ENCODE assay signal across 8 cellular contexts in genomic region chr1:32650157-32650751, GRCh38. TPM values are rescaled to one million over a fixed set of nuclear protein-coding genes. Genes with fewer than 3 reads are reported as not detected.
A peak's percentile ranks its signal among the peaks of the same experiment; 100 is the strongest.
DNase-seq lines count a peak whose midpoint lies in the region; ATAC-seq, FAIRE-seq and TF ChIP-seq lines count a peak whose summit lies in the region.

Gene ZBTB8OS (minus strand): TSS chr1:32650550. CDS start chr1:32650529, 21 bp downstream.

- dilution Hi-C loops in endothelial cell of umbilical vein (cut with MboI; ENCODE audit: extremely low pct_ligation_motif_present, low sequenced_read_pairs), result no loop called here

- ATAC-seq in GM21381 (IDR thresholded peaks at IDR 0.05; ENCODE audit: unreplicated experiment), result peak; percentile 57

- H3K9me2 ChIP-seq in OCI-LY1 (ENCODE audit: low read depth, low read length), result no peaks in the 10 kb centered on the region

- H2AFZ ChIP-seq in OCI-LY1 (ENCODE audit: low read length) (no peak within 1 kb of the TSS), endothelial cell of umbilical vein (ENCODE audit: low read depth, low read length) (peak within 1 kb of the TSS; percentile 73)

- no peak for TF ChIP-seq CTCF in OCI-LY1 (IDR thresholded peaks at IDR 0.05; ENCODE audit: low read length)
- TF ChIP-seq CTCF in endothelial cell of umbilical vein (IDR thresholded peaks at IDR 0.05; ENCODE audit: extremely low read depth in 1 of 2, insufficient read depth in 1 of 2, low read depth in 1 of 2, low read length in 2 of 2), result no peak

- no peaks in the 10 kb centered on the region for H3K27me3 ChIP-seq in HUES64 (ENCODE audit: insufficient read depth, low read length)
- H3K27me3 ChIP-seq in OCI-LY1 (ENCODE audit: insufficient read depth, low read length), result no peaks in the 10 kb centered on the region
- no peaks in the 10 kb centered on the region for H3K27me3 ChIP-seq in endothelial cell of umbilical vein (ENCODE audit: control insufficient read depth in 2 of 2, insufficient read depth in 2 of 2, low read length in 2 of 2)

- peaks cover 15% of the 10 kb centered on the region for H3K4me1 ChIP-seq in HUES64 (ENCODE audit: insufficient read depth, low read length)
- H3K4me1 ChIP-seq in OCI-LY1 (ENCODE audit: insufficient read depth, low read length, severe bottlenecking), result peaks cover 57% of the 10 kb centered on the region
- peaks cover 18% of the 10 kb centered on the region for H3K4me1 ChIP-seq in endothelial cell of umbilical vein (ENCODE audit: control insufficient read depth, extremely low read depth, insufficient read depth, low read length)

- WGBS in HUES64, result under 1% methylated on average over 24 of the region's 24 CpGs

- H4K20me1 ChIP-seq in OCI-LY1 (ENCODE audit: insufficient read depth, low read length) (no peaks in the 10 kb centered on the region), endothelial cell of umbilical vein (replicated peaks; ENCODE audit: control insufficient read depth, extremely low read depth, insufficient read depth, low read length) (no peaks in the 10 kb centered on the region)

- DNase-seq in COR-L47 (lab: John Stamatoyannopoulos, UW) (peak; percentile 94), endothelial cell of umbilical vein (ENCODE audit: low read depth, low spot score) (peak; percentile 95), midbrain (lab: John Stamatoyannopoulos, UW) (peak; percentile 94)
- DNase-seq in activated CD8-positive, alpha-beta memory T cell treated with anti-CD3 and anti-CD28 coated beads, Interleukin-2, amount 50 U/mL, for 4 hours, result peak; percentile 82
- peak; percentile 63 to 76 for DNase-seq in stimulated activated CD8-positive, alpha-beta memory T cell treated with anti-CD3 and anti-CD28 coated beads, Interleukin-2, amount 100 ng/mL, for 1 hour (ENCODE audit: low read depth in 2 of 2)

- peaks cover 57% of the 10 kb centered on the region for H3K79me2 ChIP-seq in OCI-LY1 (ENCODE audit: insufficient read depth, low read length)
- H3K79me2 ChIP-seq in endothelial cell of umbilical vein (ENCODE audit: control insufficient read depth, insufficient read depth, low read length), result peaks cover 62% of the 10 kb centered on the region

- no peaks in the 10 kb centered on the region for H3F3A ChIP-seq in OCI-LY1 (ENCODE audit: insufficient read depth, low read length)

- no peaks in the 10 kb centered on the region for H3K9me3 ChIP-seq in HUES64 (ENCODE audit: insufficient read depth, low read depth, low read length)
- no peaks in the 10 kb centered on the region for H3K9me3 ChIP-seq in OCI-LY1 (ENCODE audit: low read length)
- no peaks in the 10 kb centered on the region for H3K9me3 ChIP-seq in endothelial cell of umbilical vein (replicated peaks; ENCODE audit: control insufficient read depth, insufficient read depth, low read length)

- peak within 1 kb of the TSS; percentile 99 for H3K9ac ChIP-seq in HUES64 (ENCODE audit: low read depth, low read length)
- H3K9ac ChIP-seq in OCI-LY1 (ENCODE audit: low read length), result peak within 1 kb of the TSS; percentile 98
- peak within 1 kb of the TSS; percentile 96 for H3K9ac ChIP-seq in endothelial cell of umbilical vein (replicated peaks; ENCODE audit: extremely low read depth, insufficient read depth, low read length)

- POLR2A ChIA-PET in endothelial cell of umbilical vein (lab: Charles Lee), result interaction anchor here (0.8 kb wide), 2 partner anchors 18 to 314 kb away, joined by 3 read pairs; partner anchors contain the start of gene MARCKSL1

- H3K4me3 ChIP-seq in HUES64 (ENCODE audit: low read length), result peak within 1 kb of the TSS; percentile 85
- peak within 1 kb of the TSS; percentile 98 for H3K4me3 ChIP-seq in OCI-LY1 (ENCODE audit: low read depth, low read length, poor library complexity, severe bottlenecking)
- H3K4me3 ChIP-seq in endothelial cell of umbilical vein (replicated peaks in 1 of 3; ENCODE audit: insufficient read depth in 1 of 3, low read depth in 1 of 3, low read length in 3 of 3), result peak within 1 kb of the TSS; percentile 65 to 90 (median 68)

- H3K4me2 ChIP-seq in OCI-LY1 (ENCODE audit: low read length), result peak within 1 kb of the TSS; percentile 93
- peak within 1 kb of the TSS; percentile 87 for H3K4me2 ChIP-seq in endothelial cell of umbilical vein (ENCODE audit: insufficient read depth, low read length)

- CTCF ChIA-PET in endothelial cell of umbilical vein (lab: Charles Lee), result interaction anchor here (1.1 to 1.5 kb wide), 2 partner anchors 10 to 130 kb away, joined by 3 to 12 read pairs; no protein-coding TSS in a partner anchor

- H3K27ac ChIP-seq in HUES64 (ENCODE audit: low read depth, low read length) (peak within 1 kb of the TSS; percentile 99), OCI-LY1 (ENCODE audit: low read depth, low read length, poor library complexity, severe bottlenecking) (peak within 1 kb of the TSS; percentile 98), endothelial cell of umbilical vein (ENCODE audit: insufficient read depth, low read depth, low read length) (peak within 1 kb of the TSS; percentile 95)

- BruUV-seq in endothelial cell of umbilical vein (replicated peaks; lab: Mats Ljungman, UMichigan), result TSS peak; percentile 82

- TF ChIP-seq POLR2A in endothelial cell of umbilical vein (IDR thresholded peaks at IDR 0.05; ENCODE audit: low read depth, low read length), result peak; percentile 97

- intact Hi-C loops in endothelial cell of umbilical vein (cut with micrococcal nuclease), result loop anchor here (2.0 kb wide), 3 partner anchors 37 to 123 kb away; partner anchors contain the start of gene ZBTB8A

- H3K9me1 ChIP-seq in endothelial cell of umbilical vein (replicated peaks; ENCODE audit: control insufficient read depth, extremely low read depth, insufficient read depth, low read length), result no peaks in the 10 kb centered on the region

- peak; percentile 94 for FAIRE-seq in endothelial cell of umbilical vein (lab: Jason Lieb, UNC)

- H3K36me3 ChIP-seq in HUES64 (ENCODE audit: insufficient read depth, low read length) (peaks cover 42% of the 10 kb centered on the region), OCI-LY1 (ENCODE audit: insufficient read depth, low read length) (peaks cover 43% of the 10 kb centered on the region), endothelial cell of umbilical vein (ENCODE audit: control insufficient read depth in 2 of 2, extremely low read depth in 1 of 2, insufficient read depth in 2 of 2, low read length in 2 of 2) (peaks cover 5 to 8% of the 10 kb centered on the region in 2 experiments)

TF ChIP-seq in endothelial cell of umbilical vein, 7 proteins besides CTCF, POLR2A, EP300 and RAD21:
- peak; percentile 70 for TF ChIP-seq POLR2AphosphoS5 (IDR thresholded peaks at IDR 0.05; ENCODE audit: insufficient read depth, low read depth, low read length)
- peak; percentile 82 for TF ChIP-seq GATA2 (IDR thresholded peaks at IDR 0.05; ENCODE audit: insufficient read depth, insufficient read length, low read depth, low read length)
- no peak for TF ChIP-seq EZH2 (IDR thresholded peaks at IDR 0.05; ENCODE audit: borderline replicate concordance, low read depth, low read length, severe bottlenecking)

RNA-seq across cellular contexts. Expression of gene ZBTB8OS, which starts in this region (rescaled TPM):
- polyA plus RNA-seq in HUES64 (2013, experiment 1 of 2), result 52.1 TPM
- polyA plus RNA-seq in HUES64 (2013, experiment 2 of 2), result 57.6 TPM
- 38.0 and 41.9 TPM in 2 replicates for total RNA-seq in endothelial cell of umbilical vein
- 28.0 and 28.3 TPM in 2 replicates for polyA plus RNA-seq in endothelial cell of umbilical vein
- 47.1 and 48.3 TPM in 2 replicates for polyA plus RNA-seq in endothelial cell of umbilical vein (2011; cell fraction: cytosol; rRNA removed)
- polyA plus RNA-seq in endothelial cell of umbilical vein (2011; cell fraction: nucleus; rRNA removed), result 24.6 and 30.0 TPM in 2 replicates
- 44.6 and 64.5 TPM in 2 replicates for polyA plus RNA-seq in endothelial cell of umbilical vein (2012)
- 13.8 and 15.2 TPM in 2 replicates for polyA minus RNA-seq in endothelial cell of umbilical vein
- 7.1 TPM for polyA minus RNA-seq in endothelial cell of umbilical vein (2011; cell fraction: cytosol; rRNA and poly(A)+ RNA removed)
- 7.0 and 13.4 TPM in 2 replicates for polyA minus RNA-seq in endothelial cell of umbilical vein (2011; cell fraction: nucleus; rRNA and poly(A)+ RNA removed)

Comparison
In these comparisons a context has a peak if more than half of its experiments do, and no peak if none do; other contexts are left out.
1. Peak in every context shown above with its lines: DNase-seq, ATAC-seq, H3K4me3 ChIP-seq and H3K27ac ChIP-seq.